In genomic region chr2:3242747-3243369, GRCh38 we compare ENCODE assay signal across 9 cellular contexts.
DNase-seq lines count a peak whose midpoint lies in the region; ATAC-seq and TF ChIP-seq lines count a peak whose summit lies in the region.
"Had no signal": no experiment of that assay in that cellular context is flagged by ENCODE, and none has a peak within 500 bp of the region (broad histone marks: within the 10 kb centered on the region; RNA-seq: fewer than 3 reads in every experiment).

No MANE protein-coding gene starts in this region.

- H3K4me3 Mint-ChIP-seq in effector memory CD8-positive, alpha-beta T cell, result peak overlapping the region; percentile 58 to 67

- peaks cover 3% of the 10 kb centered on the region for H3K36me3 Mint-ChIP-seq in effector memory CD8-positive, alpha-beta T cell (ENCODE audit: insufficient read depth)

- H3K27ac ChIP-seq in esophagus squamous epithelium, result no peak overlapping the region
- H3K27ac ChIP-seq: suprapubic skin had no signal

- ATAC-seq in GM21737 (IDR thresholded peaks at IDR 0.05; ENCODE audit: unreplicated experiment) (peak; percentile 59), HG03280 (IDR thresholded peaks at IDR 0.05; ENCODE audit: unreplicated experiment) (no peak)
- peak; percentile 90 for ATAC-seq in effector memory CD8-positive, alpha-beta T cell (replicated peaks)

- H3K27ac Mint-ChIP-seq in effector memory CD8-positive, alpha-beta T cell, result peak overlapping the region; percentile 81 to 88

- H3K9me3 Mint-ChIP-seq in effector memory CD8-positive, alpha-beta T cell, result no peaks in the 10 kb centered on the region

- H3K9me3 ChIP-seq in esophagus squamous epithelium, result no peaks in the 10 kb centered on the region
- H3K9me3 ChIP-seq: suprapubic skin had no signal

- no peaks in the 10 kb centered on the region for H3K4me1 ChIP-seq in esophagus squamous epithelium
- H3K4me1 ChIP-seq: suprapubic skin had no signal

- TF ChIP-seq POLR2A in esophagus squamous epithelium (IDR thresholded peaks at IDR 0.05), result no peak

- intact Hi-C loops in esophagus squamous epithelium (cut with DNase I), result no loop called here

- peak; percentile 16 for DNase-seq in GM04503 (ENCODE audit: low read depth)
- DNase-seq in NOMO-1 treated with DMSO at 0.1 percent for 48 hours (lab: John Stamatoyannopoulos, UW; ENCODE audit: unreplicated experiment), result peak; percentile 89
- DNase-seq in effector memory CD8-positive, alpha-beta T cell, result peak; percentile 12 to 33 (median 26)
- DNase-seq in GOT3 (lab: John Stamatoyannopoulos, UW), result no peak
- no peak for DNase-seq in esophagus squamous epithelium (lab: John Stamatoyannopoulos, UW)
- no peak for DNase-seq in EL

- peaks cover 28 to 31% of the 10 kb centered on the region in 2 donors for H3K4me1 Mint-ChIP-seq in effector memory CD8-positive, alpha-beta T cell (ENCODE audit: low read depth in 2 of 2)

- H3K36me3 ChIP-seq in esophagus squamous epithelium, result peaks cover 0 to 10% (median 0%) of the 10 kb centered on the region in 3 donors
- H3K36me3 ChIP-seq: suprapubic skin had no signal

- TF ChIP-seq CTCF in esophagus squamous epithelium (IDR thresholded peaks at IDR 0.05), result no peak

- no peaks in the 10 kb centered on the region for H3K27me3 ChIP-seq in esophagus squamous epithelium
- H3K27me3 ChIP-seq: suprapubic skin had no signal

- WGBS in esophagus squamous epithelium, 2 donors, result 60 to 65% methylated on average over 9 of the region's 9 CpGs

- no peak overlapping the region for H3K4me3 ChIP-seq in esophagus squamous epithelium
- H3K4me3 ChIP-seq: suprapubic skin had no signal

- no peaks in the 10 kb centered on the region for H3K27me3 Mint-ChIP-seq in effector memory CD8-positive, alpha-beta T cell

Comparison
In these comparisons a context has a peak if more than half of its experiments do, and no peak if none do; other contexts are left out.
1. DNase-seq: peak in GM04503 (single experiment), NOMO-1 treated with DMSO at 0.1 percent for 48 hours (single experiment) and effector memory CD8-positive, alpha-beta T cell (3 of 3); none in GOT3 (single experiment), esophagus squamous epithelium (single experiment) and EL (single experiment).